In genomic region chr4:2570551-2571222, GRCh38 we compare ENCODE assay signal across 9 cellular contexts. TPM values are rescaled to one million over a fixed set of nuclear protein-coding genes. Genes with fewer than 3 reads are reported as not detected.
DNase-seq lines count a peak whose midpoint lies in the region; ATAC-seq, FAIRE-seq and TF ChIP-seq lines count a peak whose summit lies in the region.
"Had no signal": no experiment of that assay in that cellular context is flagged by ENCODE, and none has a peak within 500 bp of the region (broad histone marks: within the 10 kb centered on the region; RNA-seq: fewer than 3 reads in every experiment).

No MANE protein-coding gene starts in this region.

- peak overlapping the region in 1 of 4 donors; percentile 44 for H3K27ac ChIP-seq in pancreas
- no peak overlapping the region for H3K27ac ChIP-seq in GM23248

- in situ Hi-C loops in GM23248 (cut with MboI) = no loop called here

- no peak overlapping the region for H3K4me3 ChIP-seq in pancreas
- H3K4me3 ChIP-seq in GM23248 = no peak overlapping the region
- H3K4me3 ChIP-seq: body of pancreas had no signal

- no peak for FAIRE-seq in pancreas (lab: Jason Lieb, UNC)

- H3K36me3 ChIP-seq in pancreas (no peaks in the 10 kb centered on the region), GM23248 (ENCODE audit: low read depth) (0 out of 2 replicates have a peak, but pooled peaks cover 4% of the 10 kb centered on the region)

- no peak for TF ChIP-seq CTCF in pancreas (IDR thresholded peaks at IDR 0.05)

- peak; percentile 65 for ATAC-seq in GM18909 (IDR thresholded peaks at IDR 0.05; ENCODE audit: poor library complexity, unreplicated experiment)
- ATAC-seq in HG03196 (IDR thresholded peaks at IDR 0.05; ENCODE audit: unreplicated experiment) = peak; percentile 83
- ATAC-seq in pancreas = peak in 3 of 4 donors; percentile 38 to 56 (median 53)
- ATAC-seq: body of pancreas had no signal

- H3K4me1 ChIP-seq in pancreas (peaks cover 0 to 11% (median 0%) of the 10 kb centered on the region in 3 donors), GM23248 (ENCODE audit: insufficient read depth) (no peaks in the 10 kb centered on the region)

- H3K27me3 ChIP-seq in pancreas = no peaks in the 10 kb centered on the region
- H3K27me3 ChIP-seq in GM23248 (replicated peaks; ENCODE audit: insufficient read depth) = no peaks in the 10 kb centered on the region
- H3K27me3 ChIP-seq: body of pancreas had no signal

- 79 to 84% methylated on average over 11 of the region's 11 CpGs for WGBS in pancreas, 2 donors
- WGBS in GM23248 (ENCODE audit: low coverage in 1 of 2, low lambda C conversion rate in 2 of 2, missing lambda C conversion rate in 2 of 2), 2 experiments = 89 to 93% methylated on average over 11 of the region's 11 CpGs

- H3K79me2 ChIP-seq in GM23248 (ENCODE audit: insufficient read depth) = peaks cover 100% of the 10 kb centered on the region

- no peak overlapping the region for H3K4me2 ChIP-seq in GM23248 (ENCODE audit: unreplicated experiment)

- peaks cover 7% of the 10 kb centered on the region; the same call in 1 of the 2 replicates for H4K20me1 ChIP-seq in GM23248 (ENCODE audit: insufficient read depth)

- H3F3A ChIP-seq in GM23248 (ENCODE audit: insufficient read depth) = no peaks in the 10 kb centered on the region

- DNase-seq in activated T-helper 9 cell treated with anti-CD3 and anti-CD28 coated beads, Interleukin-2, amount 50 U/mL, for 16 hours (ENCODE audit: low read depth) = peak; percentile 21
- DNase-seq in pancreas (no peak), DMS 273 treated with DMSO at 0.1 percent for 48 hours (lab: John Stamatoyannopoulos, UW) (no peak), GM23248 (no peak), NCI-H1436 treated with DMSO at 0.1 percent for 48 hours (lab: John Stamatoyannopoulos, UW) (no peak), NCI-H82 (lab: John Stamatoyannopoulos, UW) (no peak)

- H3K9me3 ChIP-seq in pancreas (no peaks in the 10 kb centered on the region), GM23248 (ENCODE audit: low read depth) (no peaks in the 10 kb centered on the region)

- H3K9me2 ChIP-seq in GM23248 (ENCODE audit: insufficient read depth) = no peaks in the 10 kb centered on the region

- intact Hi-C loops in pancreas (cut with DNase I) = no loop called here

- no peak overlapping the region for H2AFZ ChIP-seq in GM23248

- no peak overlapping the region for H3K9ac ChIP-seq in GM23248

RNA-seq across cellular contexts. Expression of gene FAM193A, which starts 34.2 kb away (rescaled TPM):
- total RNA-seq in pancreas = 10 to 100 TPM; 10.1 to 17.0 (median 10.6) TPM
- polyA plus RNA-seq in pancreas (10 to 100 TPM; 10.4 to 15.5 TPM), GM23248 (2016; fragmentation: Nextera tagmentation; extraction: Ambion mirVana) (3.8 and 5.0 TPM in 2 replicates)
- total RNA-seq in GM23248 (2014; rRNA removed; shearing (Covaris generic)) = 19.0 TPM in 2 replicates
